In the genomic region with DNA sequence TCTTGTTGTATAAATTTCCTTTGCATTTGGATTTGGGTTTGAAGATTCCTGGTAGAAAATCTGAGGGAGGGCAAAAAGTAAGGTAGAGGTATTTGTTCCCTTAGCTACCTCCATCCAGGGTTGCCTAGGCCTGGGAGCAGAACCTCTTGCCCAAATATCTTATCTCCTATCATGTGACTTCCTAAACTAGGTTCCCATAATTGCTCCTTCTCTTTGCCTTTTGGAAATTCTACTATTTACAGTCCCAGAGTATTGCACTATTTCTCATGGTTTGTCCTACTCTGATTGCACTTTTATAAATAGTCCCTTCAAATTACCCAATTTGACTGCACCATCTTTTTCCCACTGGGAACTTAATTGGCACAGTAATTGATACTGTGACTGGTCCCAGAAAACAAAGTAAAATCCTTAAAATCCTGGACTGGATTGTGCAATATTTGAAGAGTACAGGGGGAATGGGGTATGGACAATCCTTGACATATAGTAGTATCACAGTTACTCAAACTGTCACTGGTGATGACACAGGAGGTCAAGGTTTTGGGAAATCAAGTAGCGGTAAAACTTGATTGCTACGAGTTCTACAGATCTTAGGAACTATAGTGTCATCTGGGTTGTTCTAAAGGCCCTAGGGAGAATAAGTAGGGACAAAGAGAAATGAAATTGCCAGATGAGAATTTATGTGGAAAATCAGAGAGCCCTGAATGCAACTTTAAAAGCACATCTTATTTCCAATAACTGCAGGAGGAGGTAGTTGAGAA, we compare ENCODE assay signal across 1 cellular context.
TF ChIP-seq lines count a peak whose summit lies in the region.

No MANE protein-coding gene starts in this region.

TF ChIP-seq in liver, 16 proteins besides CTCF, POLR2A, EP300 and RAD21 (continued from another document):
- TF ChIP-seq, protein P1, sequence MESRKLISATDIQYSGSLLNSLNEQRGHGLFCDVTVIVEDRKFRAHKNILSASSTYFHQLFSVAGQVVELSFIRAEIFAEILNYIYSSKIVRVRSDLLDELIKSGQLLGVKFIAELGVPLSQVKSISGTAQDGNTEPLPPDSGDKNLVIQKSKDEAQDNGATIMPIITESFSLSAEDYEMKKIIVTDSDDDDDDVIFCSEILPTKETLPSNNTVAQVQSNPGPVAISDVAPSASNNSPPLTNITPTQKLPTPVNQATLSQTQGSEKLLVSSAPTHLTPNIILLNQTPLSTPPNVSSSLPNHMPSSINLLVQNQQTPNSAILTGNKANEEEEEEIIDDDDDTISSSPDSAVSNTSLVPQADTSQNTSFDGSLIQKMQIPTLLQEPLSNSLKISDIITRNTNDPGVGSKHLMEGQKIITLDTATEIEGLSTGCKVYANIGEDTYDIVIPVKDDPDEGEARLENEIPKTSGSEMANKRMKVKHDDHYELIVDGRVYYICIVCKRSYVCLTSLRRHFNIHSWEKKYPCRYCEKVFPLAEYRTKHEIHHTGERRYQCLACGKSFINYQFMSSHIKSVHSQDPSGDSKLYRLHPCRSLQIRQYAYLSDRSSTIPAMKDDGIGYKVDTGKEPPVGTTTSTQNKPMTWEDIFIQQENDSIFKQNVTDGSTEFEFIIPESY (IDR thresholded peaks at IDR 0.05): peak; percentile 45
TF ChIP-seq in liver: peak in this region for 7.
